ENCODE assay signal across 8 cellular contexts in the genomic region with DNA sequence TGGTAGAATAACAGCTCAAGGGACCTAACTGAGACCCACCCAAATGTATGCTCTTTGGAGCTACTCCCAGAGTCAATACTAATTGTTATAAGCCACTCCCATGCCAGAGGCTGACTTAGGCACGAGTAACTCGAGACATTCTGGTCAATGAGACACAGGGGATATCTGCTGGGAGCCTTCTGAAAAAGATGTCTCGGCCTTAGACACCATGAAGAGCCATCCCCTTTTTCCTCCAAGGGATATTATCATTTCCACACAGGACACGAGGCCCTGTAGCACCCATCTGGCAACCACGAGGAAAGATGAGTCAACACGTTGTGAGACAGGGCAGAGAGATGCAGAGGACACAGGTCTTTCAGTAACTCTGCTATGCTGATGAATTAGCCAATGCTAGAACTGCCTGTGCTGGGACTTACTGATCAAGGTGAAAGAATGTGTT. TPM values are rescaled to one million over a fixed set of nuclear protein-coding genes. Genes with fewer than 3 reads are reported as not detected.
DNase-seq lines count a peak whose midpoint lies in the region; ATAC-seq and TF ChIP-seq lines count a peak whose summit lies in the region.

No MANE protein-coding gene starts in this region.

- H3K27me3 ChIP-seq in hepatocyte: no peaks in the 10 kb centered on the region

- peak; percentile 36 for DNase-seq in stimulated activated CD4-positive, alpha-beta T cell treated with anti-CD3 and anti-CD28 coated beads, Interleukin-2, amount 100 ng/mL, for 4 hours (ENCODE audit: low read depth)
- DNase-seq in stimulated activated CD4-positive, alpha-beta T cell treated with anti-CD3 and anti-CD28 coated beads, Interleukin-2, amount 100 ng/mL, for 48 hours: no peak
- DNase-seq in activated naive CD4-positive, alpha-beta T cell treated with anti-CD3 and anti-CD28 coated beads for 36 hours: peak; percentile 66
- DNase-seq in hepatocyte (ENCODE audit: low spot score) (peak; percentile 60), type B pancreatic cell (ENCODE audit: extremely low spot score, unreplicated experiment) (no peak), DMS114 treated with DMSO at 0.1 percent for 48 hours (lab: John Stamatoyannopoulos, UW; ENCODE audit: unreplicated experiment) (no peak), hippocampal formation (lab: John Stamatoyannopoulos, UW) (no peak)

- no peak for TF ChIP-seq CTCF in hepatocyte (IDR thresholded peaks at IDR 0.05; ENCODE audit: poor library complexity)
- TF ChIP-seq CTCF in type B pancreatic cell (conservative IDR thresholded peaks at IDR 0.05): no peak

- H3K4me3 ChIP-seq in hepatocyte: no peak overlapping the region

- CTCF ChIA-PET in activated naive CD4-positive, alpha-beta T cell treated with anti-CD3 and anti-CD28 coated beads for 36 hours (lab: Charles Lee): interaction anchor here (0.5 to 2.7 kb wide), 9 partner anchors 8 to 1254 kb away, joined by 3 to 8 read pairs (median 3); a partner anchor contains a TSS

- ATAC-seq in HG03196 (IDR thresholded peaks at IDR 0.05; ENCODE audit: unreplicated experiment): no peak

- H3K27ac Mint-ChIP-seq in activated naive CD4-positive, alpha-beta T cell treated with anti-CD3 and anti-CD28 coated beads for 36 hours: peak overlapping the region; percentile 99
- peak overlapping the region; percentile 1 for H3K27ac Mint-ChIP-seq in type B pancreatic cell

- no peaks in the 10 kb centered on the region for H4K20me1 ChIP-seq in hepatocyte (ENCODE audit: insufficient read depth, poor library complexity, severe bottlenecking)

- H3K27ac ChIP-seq in hepatocyte: peak overlapping the region; percentile 53

- H3K9me3 ChIP-seq in hepatocyte (ENCODE audit: low read depth): no peaks in the 10 kb centered on the region

- WGBS in hepatocyte (ENCODE audit: low lambda C conversion rate, missing lambda C conversion rate): 55% methylated on average over 6 of the region's 6 CpGs

- H3K4me1 Mint-ChIP-seq in activated naive CD4-positive, alpha-beta T cell treated with anti-CD3 and anti-CD28 coated beads for 36 hours (ENCODE audit: low read depth): peaks cover 90% of the 10 kb centered on the region
- peaks cover 43% of the 10 kb centered on the region for H3K4me1 Mint-ChIP-seq in type B pancreatic cell (ENCODE audit: unreplicated experiment)

- no peak overlapping the region for H3K4me2 ChIP-seq in hepatocyte

- no peaks in the 10 kb centered on the region for H3K9me2 ChIP-seq in hepatocyte (replicated peaks; ENCODE audit: insufficient read depth)

- H3K9me3 Mint-ChIP-seq in activated naive CD4-positive, alpha-beta T cell treated with anti-CD3 and anti-CD28 coated beads for 36 hours: no peaks in the 10 kb centered on the region
- H3K9me3 Mint-ChIP-seq in type B pancreatic cell: no peaks in the 10 kb centered on the region

- H3K4me1 ChIP-seq in hepatocyte (ENCODE audit: insufficient read depth): peaks cover 12% of the 10 kb centered on the region

- no peak overlapping the region for H2AFZ ChIP-seq in hepatocyte

- H3K36me3 Mint-ChIP-seq in activated naive CD4-positive, alpha-beta T cell treated with anti-CD3 and anti-CD28 coated beads for 36 hours (ENCODE audit: low read depth): peaks cover 35% of the 10 kb centered on the region
- peaks cover 8% of the 10 kb centered on the region for H3K36me3 Mint-ChIP-seq in type B pancreatic cell

- no peaks in the 10 kb centered on the region for H3K27me3 Mint-ChIP-seq in activated naive CD4-positive, alpha-beta T cell treated with anti-CD3 and anti-CD28 coated beads for 36 hours (ENCODE audit: low read depth)
- peaks cover 4% of the 10 kb centered on the region for H3K27me3 Mint-ChIP-seq in type B pancreatic cell

- intact Hi-C loops in activated naive CD4-positive, alpha-beta T cell treated with anti-CD3 and anti-CD28 coated beads for 36 hours (cut with micrococcal nuclease): loop anchor here (1.0 kb wide), 2 partner anchors 11 to 18 kb away; no protein-coding TSS in a partner anchor

- peaks cover 4% of the 10 kb centered on the region for H3K79me2 ChIP-seq in hepatocyte

- H3K4me3 Mint-ChIP-seq in activated naive CD4-positive, alpha-beta T cell treated with anti-CD3 and anti-CD28 coated beads for 36 hours: peak overlapping the region; percentile 71
- peak overlapping the region; percentile 4 for H3K4me3 Mint-ChIP-seq in type B pancreatic cell

- H3K36me3 ChIP-seq in hepatocyte (replicated peaks; ENCODE audit: insufficient read depth, low read depth): no peaks in the 10 kb centered on the region

RNA-seq across cellular contexts. Expression of a gene that starts 30.7 kb away (rescaled TPM):
- 10 to 100 TPM; 40.3 to 40.9 TPM for total RNA-seq in activated naive CD4-positive, alpha-beta T cell treated with anti-CD3 and anti-CD28 coated beads for 36 hours
- total RNA-seq in hepatocyte (9.4 and 11.0 TPM in 2 replicates), type B pancreatic cell (ENCODE audit: low replicate concordance) (24.5 and 31.4 TPM in 2 replicates)
- 7.4 and 13.8 TPM in 2 replicates for polyA plus RNA-seq in hepatocyte

Comparison
In these comparisons a context has a peak if more than half of its experiments do, and no peak if none do; other contexts are left out.
1. DNase-seq: peak in stimulated activated CD4-positive, alpha-beta T cell treated with anti-CD3 and anti-CD28 coated beads, Interleukin-2, amount 100 ng/mL, for 4 hours (single experiment), activated naive CD4-positive, alpha-beta T cell treated with anti-CD3 and anti-CD28 coated beads for 36 hours (single experiment) and hepatocyte (single experiment); none in stimulated activated CD4-positive, alpha-beta T cell treated with anti-CD3 and anti-CD28 coated beads, Interleukin-2, amount 100 ng/mL, for 48 hours (0 of 2), type B pancreatic cell (single experiment), DMS114 treated with DMSO at 0.1 percent for 48 hours (single experiment) and hippocampal formation (0 of 2).